ENCODE assay signal across 8 cellular contexts in the genomic region with DNA sequence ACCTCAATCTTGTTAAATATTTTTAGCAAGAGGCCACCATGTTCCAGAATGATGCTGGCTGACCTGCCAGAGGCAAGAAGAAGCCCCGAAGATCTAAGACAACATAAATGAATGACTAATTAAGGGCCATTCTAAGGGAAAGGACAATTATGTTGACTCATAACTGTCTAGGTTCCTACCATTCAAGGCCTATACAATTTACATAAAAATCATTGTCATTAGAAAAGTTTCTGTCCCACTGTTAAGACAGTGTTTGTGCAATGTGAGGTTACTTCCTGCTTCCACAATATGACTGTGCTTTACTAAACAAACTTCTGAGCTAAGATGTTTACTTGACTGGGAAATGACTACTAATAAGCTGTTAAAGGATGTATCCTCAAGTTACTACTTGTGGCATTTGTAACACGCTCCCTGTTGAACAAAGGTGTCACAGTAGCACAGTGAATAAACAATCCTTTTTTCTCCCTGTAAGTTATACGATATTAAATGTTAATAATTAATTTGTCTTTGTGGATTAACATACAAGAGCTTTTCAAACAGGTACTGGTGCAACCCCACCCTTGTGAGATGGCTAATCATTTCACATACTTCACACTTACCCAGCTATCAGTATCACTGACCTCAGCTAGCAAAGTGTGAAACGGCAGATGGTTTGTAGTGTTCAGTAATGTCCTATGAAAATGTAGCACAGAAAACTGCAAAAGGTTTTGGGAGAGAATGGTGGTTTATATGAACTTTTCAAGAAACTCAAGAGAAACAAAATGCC.
A peak's percentile ranks its signal among the peaks of the same experiment; 100 is the strongest.
DNase-seq lines count a peak whose midpoint lies in the region; ATAC-seq, FAIRE-seq and TF ChIP-seq lines count a peak whose summit lies in the region.

No MANE protein-coding gene starts in this region.

- ATAC-seq in GM21786 (IDR thresholded peaks at IDR 0.05; ENCODE audit: unreplicated experiment) (peak; percentile 72), left colon (peak; percentile 65), GM21526 (IDR thresholded peaks at IDR 0.05; ENCODE audit: low FRiP score, unreplicated experiment) (no peak)

- no peaks in the 10 kb centered on the region for H3K9me3 Mint-ChIP-seq in activated CD4-positive, alpha-beta T cell treated with anti-CD3 and anti-CD28 coated beads, Interleukin-2, amount 10 ng/mL, durations not matched to agents 7 days and 5 days

- FAIRE-seq in GM12892 (lab: Jason Lieb, UNC): peak; percentile 71

- peaks cover 6% of the 10 kb centered on the region for H3K27me3 Mint-ChIP-seq in activated CD4-positive, alpha-beta T cell treated with anti-CD3 and anti-CD28 coated beads, Interleukin-2, amount 10 ng/mL, durations not matched to agents 7 days and 5 days

- POLR2A ChIA-PET in activated CD4-positive, alpha-beta T cell treated with anti-CD3 and anti-CD28 coated beads, Interleukin-2, amount 10 ng/mL, durations not matched to agents 7 days and 5 days (lab: Charles Lee): interaction anchor here (0.6 kb wide), 1 partner anchor 17 kb away, joined by 3 read pairs; no protein-coding TSS in a partner anchor

- no peak for TF ChIP-seq POLR2A in GM12892 (IDR thresholded peaks at IDR 0.05; ENCODE audit: low read depth, low read length)

- no peak for DNase-seq in GM12892 (ENCODE audit: insufficient read length)
- peak; percentile 86 for DNase-seq in HT-29 (ENCODE audit: low spot score)
- DNase-seq in left colon: no peak
- DNase-seq in putamen (ENCODE audit: low spot score): no peak
- DNase-seq in activated CD4-positive, alpha-beta T cell treated with anti-CD3 and anti-CD28 coated beads, Interleukin-2, amount 10 ng/mL, durations not matched to agents 7 days and 5 days: no peak
- no peak for DNase-seq in D341Med (ENCODE audit: low spot score)

- H3K4me3 Mint-ChIP-seq in activated CD4-positive, alpha-beta T cell treated with anti-CD3 and anti-CD28 coated beads, Interleukin-2, amount 10 ng/mL, durations not matched to agents 7 days and 5 days: no peak overlapping the region

- H3K36me3 Mint-ChIP-seq in activated CD4-positive, alpha-beta T cell treated with anti-CD3 and anti-CD28 coated beads, Interleukin-2, amount 10 ng/mL, durations not matched to agents 7 days and 5 days (ENCODE audit: low read depth): no peaks in the 10 kb centered on the region

- no peak overlapping the region for H3K27ac Mint-ChIP-seq in activated CD4-positive, alpha-beta T cell treated with anti-CD3 and anti-CD28 coated beads, Interleukin-2, amount 10 ng/mL, durations not matched to agents 7 days and 5 days

- CTCF ChIA-PET in activated CD4-positive, alpha-beta T cell treated with anti-CD3 and anti-CD28 coated beads, Interleukin-2, amount 10 ng/mL, durations not matched to agents 7 days and 5 days (lab: Charles Lee): no interaction called here

- intact Hi-C loops in left colon (cut with DNase I, micrococcal nuclease): no loop called here

- peaks cover 5% of the 10 kb centered on the region for H3K4me1 Mint-ChIP-seq in activated CD4-positive, alpha-beta T cell treated with anti-CD3 and anti-CD28 coated beads, Interleukin-2, amount 10 ng/mL, durations not matched to agents 7 days and 5 days
